Comparison of ENCODE assay signal across 2 cellular contexts in genomic region chr18:12313530-12314245, GRCh38.
TF ChIP-seq lines count a peak whose summit lies in the region.

No MANE protein-coding gene starts in this region.

TF ChIP-seq in SK-N-SH, 30 proteins besides CTCF, POLR2A, EP300 and RAD21 (continued from another document):
- TF ChIP-seq REST (IDR thresholded peaks at IDR 0.05; ENCODE audit: low read depth, low read length) (no peak), EZH2phosphoT487 (IDR thresholded peaks at IDR 0.05; ENCODE audit: borderline replicate concordance, low read depth) (no peak), IRF3 (IDR thresholded peaks at IDR 0.05; ENCODE audit: low read depth, low read length) (no peak), NFIC (IDR thresholded peaks at IDR 0.05; ENCODE audit: borderline replicate concordance) (no peak), MXI1 (IDR thresholded peaks at IDR 0.05; ENCODE audit: low read depth, low read length) (no peak), JUND (IDR thresholded peaks at IDR 0.05) (no peak), MEF2A (IDR thresholded peaks at IDR 0.05; ENCODE audit: borderline replicate concordance, low read depth) (no peak), MAX (IDR thresholded peaks at IDR 0.05; ENCODE audit: low read depth) (no peak), SIN3A (IDR thresholded peaks at IDR 0.05; ENCODE audit: borderline replicate concordance, low read depth, low read length) (no peak), NRF1 (IDR thresholded peaks at IDR 0.05; ENCODE audit: low read depth, low read length) (no peak), YY1 (IDR thresholded peaks at IDR 0.05; ENCODE audit: low read depth) (no peak), TAF1 (IDR thresholded peaks at IDR 0.05; ENCODE audit: borderline replicate concordance, low read depth, low read length) (no peak)
TF ChIP-seq in SK-N-SH: peak in this region for 0.

TF ChIP-seq in SK-N-SH treated with all-trans-retinoic acid at 6 μM for 48 hours, 23 proteins besides CTCF, POLR2A, EP300 and RAD21 (continued from another document):
- TF ChIP-seq CSRNP3 (CRISPR knock-in tag; IDR thresholded peaks at IDR 0.05) (no peak), ZNF565 (CRISPR knock-in tag; conservative IDR thresholded peaks at IDR 0.05; ENCODE audit: low read depth) (no peak), TOX (CRISPR knock-in tag; IDR thresholded peaks at IDR 0.05; ENCODE audit: borderline replicate concordance) (no peak)
